ENCODE assay signal across 8 cellular contexts in genomic region chr5:177006265-177006972, GRCh38. TPM values are rescaled to one million over a fixed set of nuclear protein-coding genes. Genes with fewer than 3 reads are reported as not detected.
DNase-seq lines count a peak whose midpoint lies in the region; ATAC-seq and TF ChIP-seq lines count a peak whose summit lies in the region.

TSS of gene UIMC1 (minus strand) at chr5:177006779. CDS start at chr5:176982615, 24,164 bp downstream.

- peak; percentile 86 for DNase-seq in A172 (ENCODE audit: low spot score)
- peak; percentile 94 for DNase-seq in NCI-H2227 (lab: John Stamatoyannopoulos, UW; ENCODE audit: unreplicated experiment)
- DNase-seq in WERI-Rb-1, result peak; percentile 88
- DNase-seq in breast epithelium (ENCODE audit: low spot score in 2 of 2), result peak; percentile 81 to 90

- TF ChIP-seq CTCF in WERI-Rb-1 (IDR thresholded peaks at IDR 0.05; ENCODE audit: low read depth, low read length), result no peak
- TF ChIP-seq CTCF in breast epithelium (IDR thresholded peaks at IDR 0.05), result no peak

- H3K4me1 ChIP-seq in breast epithelium (no peaks in the 10 kb centered on the region), skeletal muscle tissue (ENCODE audit: control insufficient read depth in 3 of 3, insufficient read depth in 3 of 3, low read length in 3 of 3) (peaks cover 13 to 26% (median 15%) of the 10 kb centered on the region in 3 donors)

- H3K27ac ChIP-seq in WERI-Rb-1, result peak within 1 kb of the TSS; percentile 90
- H3K27ac ChIP-seq in breast epithelium, result peak within 1 kb of the TSS; percentile 94 to 97
- H3K27ac ChIP-seq in skeletal muscle tissue (ENCODE audit: low read depth, low read length), result peak within 1 kb of the TSS; percentile 95

- H3K9ac ChIP-seq in skeletal muscle tissue (ENCODE audit: low read depth in 1 of 3, low read length in 3 of 3), result peak within 1 kb of the TSS; percentile 90 to 92 (median 91)

- intact Hi-C loops in breast epithelium (cut with DNase I; ENCODE audit: low total_unique reads), result no loop called here

- H3K9me3 ChIP-seq in WERI-Rb-1 (ENCODE audit: severe bottlenecking) (no peaks in the 10 kb centered on the region), breast epithelium (no peaks in the 10 kb centered on the region), iPS-18c (ENCODE audit: control insufficient read depth, insufficient read depth, low read length) (no peaks in the 10 kb centered on the region), skeletal muscle tissue (ENCODE audit: control insufficient read depth in 3 of 3, low read length in 3 of 3) (no peaks in the 10 kb centered on the region)

- TF ChIP-seq POLR2A in breast epithelium (IDR thresholded peaks at IDR 0.05), result peak; percentile 45

- H3K36me3 ChIP-seq in WERI-Rb-1, result no peaks in the 10 kb centered on the region
- no peaks in the 10 kb centered on the region for H3K36me3 ChIP-seq in breast epithelium
- no peaks in the 10 kb centered on the region for H3K36me3 ChIP-seq in skeletal muscle tissue (ENCODE audit: control insufficient read depth in 3 of 3, insufficient read depth in 3 of 3, low read length in 3 of 3)

- ATAC-seq in GM18867 (IDR thresholded peaks at IDR 0.05; ENCODE audit: unreplicated experiment) (peak; percentile 76), HG03103 (IDR thresholded peaks at IDR 0.05; ENCODE audit: low read depth, unreplicated experiment) (peak; percentile 78)

- peak within 1 kb of the TSS; percentile 81 for H3K4me3 ChIP-seq in WERI-Rb-1 (ENCODE audit: low read depth, low read length)
- peak within 1 kb of the TSS; percentile 74 to 93 (median 91) for H3K4me3 ChIP-seq in breast epithelium
- H3K4me3 ChIP-seq in iPS-18c (ENCODE audit: insufficient read depth, low read depth, low read length), result peak within 1 kb of the TSS; percentile 94
- H3K4me3 ChIP-seq in skeletal muscle tissue (ENCODE audit: low read length in 3 of 3), result peak within 1 kb of the TSS; percentile 89 to 95 (median 90)

- H3K27me3 ChIP-seq in WERI-Rb-1 (ENCODE audit: insufficient read depth, low read depth, severe bottlenecking), result no peaks in the 10 kb centered on the region
- no peaks in the 10 kb centered on the region for H3K27me3 ChIP-seq in breast epithelium
- H3K27me3 ChIP-seq in skeletal muscle tissue (ENCODE audit: control insufficient read depth in 3 of 3, insufficient read depth in 3 of 3, low read length in 3 of 3), result no peaks in the 10 kb centered on the region

RNA-seq across cellular contexts. Expression of gene UIMC1, which starts in this region (rescaled TPM):
- 42.9 and 43.9 TPM in 2 replicates for total RNA-seq in A172 (2014; rRNA removed; shearing (Covaris generic))
- 10 to 100 TPM; 27.8 to 61.3 (median 53.1) TPM for total RNA-seq in breast epithelium
- 40.2 TPM for total RNA-seq in skeletal muscle tissue

Comparison
In these comparisons a context has a peak if more than half of its experiments do, and no peak if none do; other contexts are left out.
1. Peak in every context shown above with its lines: DNase-seq, ATAC-seq, H3K4me3 ChIP-seq and H3K27ac ChIP-seq.